In genomic region chr11:72226701-72227100, GRCh38 we compare ENCODE assay signal across 14 cellular contexts. TPM values are rescaled to one million over a fixed set of nuclear protein-coding genes. Genes with fewer than 3 reads are reported as not detected.
DNase-seq lines count a peak whose midpoint lies in the region; ATAC-seq and TF ChIP-seq lines count a peak whose summit lies in the region.
"Had no signal": no experiment of that assay in that cellular context is flagged by ENCODE, and none has a peak within 500 bp of the region (broad histone marks: within the 10 kb centered on the region; RNA-seq: fewer than 3 reads in every experiment).

No MANE protein-coding gene starts in this region.

- ATAC-seq in GM18873 (IDR thresholded peaks at IDR 0.05; ENCODE audit: low FRiP score, unreplicated experiment) (no peak), psoas muscle (no peak)
- ATAC-seq: left colon had no signal

- peak overlapping the region; percentile 96 for H3K27ac ChIP-seq in 22Rv1
- H3K27ac ChIP-seq in DOHH2 (ENCODE audit: low read depth, low read length) = no peak overlapping the region
- H3K27ac ChIP-seq in OCI-LY7 (ENCODE audit: low read depth, low read length, poor library complexity, severe bottlenecking) = no peak overlapping the region
- H3K27ac ChIP-seq in psoas muscle = no peak overlapping the region
- H3K27ac ChIP-seq in A673 (ENCODE audit: low read depth, low read length, poor library complexity, severe bottlenecking) = no peak overlapping the region
- H3K27ac ChIP-seq: ovary had no signal

- H3F3A ChIP-seq in DOHH2 (ENCODE audit: control insufficient read depth, insufficient read depth) = no peaks in the 10 kb centered on the region

- H3K79me2 ChIP-seq in DOHH2 (ENCODE audit: control insufficient read depth, low read length) (peaks cover 46% of the 10 kb centered on the region), OCI-LY7 (ENCODE audit: insufficient read depth, low read depth, low read length) (peaks cover 24% of the 10 kb centered on the region; the same call in 1 of the 2 replicates)

- no peak for DNase-seq in OCI-LY7 (ENCODE audit: low spot score)
- DNase-seq in mesothelial cell of epicardium (ENCODE audit: low spot score in 2 of 2, unreplicated experiment in 2 of 2) = no peak
- DNase-seq in T-helper 2 cell treated with Interferon-gamma antibody and Interleukin-4, amounts not matched to agents 5 μg/mL and 100 μg/mL, for 36 hours (ENCODE audit: low spot score) = no peak
- DNase-seq in psoas muscle = no peak
- no peak for DNase-seq in A673 (ENCODE audit: low spot score)
- DNase-seq: BE2C; effector memory CD4-positive, alpha-beta T cell; left colon; NCI-H446 treated with DMSO at 0.1 percent for 48 hours; ovary had no signal

- H3K4me1 Mint-ChIP-seq in mesothelial cell of epicardium = peaks cover 27% of the 10 kb centered on the region
- H3K4me1 Mint-ChIP-seq in T-helper 2 cell treated with Interferon-gamma antibody and Interleukin-4, amounts not matched to agents 5 μg/mL and 100 μg/mL, for 36 hours (ENCODE audit: low read depth) = peaks cover 20% of the 10 kb centered on the region

- no peaks in the 10 kb centered on the region for H4K20me1 ChIP-seq in DOHH2 (ENCODE audit: control insufficient read depth, insufficient read depth, low read depth, low read length)
- H4K20me1 ChIP-seq in OCI-LY7 (ENCODE audit: insufficient read depth, low read length) = no peaks in the 10 kb centered on the region

- H3K36me3 ChIP-seq in DOHH2 (ENCODE audit: control insufficient read depth, low read length) = peaks cover 64% of the 10 kb centered on the region
- H3K36me3 ChIP-seq in OCI-LY7 (ENCODE audit: insufficient read depth, low read length) = peaks cover 53% of the 10 kb centered on the region
- H3K36me3 ChIP-seq in psoas muscle (ENCODE audit: insufficient read depth in 1 of 2, low read depth in 1 of 2) = peaks cover 0 to 47% of the 10 kb centered on the region in 2 donors
- peaks cover 36% of the 10 kb centered on the region for H3K36me3 ChIP-seq in A673 (ENCODE audit: insufficient read depth, low read length, poor library complexity, severe bottlenecking)
- H3K36me3 ChIP-seq: ovary had no signal

- 74 to 80% (median 79%) methylated on average over 5 of the region's 5 CpGs for WGBS in psoas muscle, 3 donors

- H3K9me2 ChIP-seq in DOHH2 (replicated peaks; ENCODE audit: control insufficient read depth, low read length) = no peaks in the 10 kb centered on the region
- no peaks in the 10 kb centered on the region for H3K9me2 ChIP-seq in OCI-LY7 (ENCODE audit: insufficient read depth, low read length)

- peaks cover 12% of the 10 kb centered on the region for H3K36me3 Mint-ChIP-seq in mesothelial cell of epicardium
- peaks cover 18% of the 10 kb centered on the region for H3K36me3 Mint-ChIP-seq in T-helper 2 cell treated with Interferon-gamma antibody and Interleukin-4, amounts not matched to agents 5 μg/mL and 100 μg/mL, for 36 hours (ENCODE audit: low read depth)

- H3K4me1 ChIP-seq in DOHH2 (ENCODE audit: control insufficient read depth, low read length) (peaks cover 28% of the 10 kb centered on the region), OCI-LY7 (ENCODE audit: insufficient read depth, low read length, poor library complexity, severe bottlenecking) (peaks cover 35% of the 10 kb centered on the region), psoas muscle (peaks cover 16% of the 10 kb centered on the region), A673 (ENCODE audit: insufficient read depth, low read length, poor library complexity, severe bottlenecking) (peaks cover 10% of the 10 kb centered on the region)

- no peaks in the 10 kb centered on the region for H3K9me3 Mint-ChIP-seq in mesothelial cell of epicardium
- no peaks in the 10 kb centered on the region for H3K9me3 Mint-ChIP-seq in T-helper 2 cell treated with Interferon-gamma antibody and Interleukin-4, amounts not matched to agents 5 μg/mL and 100 μg/mL, for 36 hours

- H3K27me3 Mint-ChIP-seq in mesothelial cell of epicardium (ENCODE audit: low read depth) = no peaks in the 10 kb centered on the region
- no peaks in the 10 kb centered on the region for H3K27me3 Mint-ChIP-seq in T-helper 2 cell treated with Interferon-gamma antibody and Interleukin-4, amounts not matched to agents 5 μg/mL and 100 μg/mL, for 36 hours (ENCODE audit: low read depth)

- BruUV-seq in OCI-LY7 (replicated peaks; lab: Mats Ljungman, UMichigan) (no TSS peak), A673 (replicated peaks; lab: Mats Ljungman, UMichigan) (no TSS peak)

- H3K27ac Mint-ChIP-seq in mesothelial cell of epicardium = no peak overlapping the region
- no peak overlapping the region for H3K27ac Mint-ChIP-seq in T-helper 2 cell treated with Interferon-gamma antibody and Interleukin-4, amounts not matched to agents 5 μg/mL and 100 μg/mL, for 36 hours

- peak overlapping the region; percentile 15 for H3K4me3 Mint-ChIP-seq in mesothelial cell of epicardium
- no peak overlapping the region for H3K4me3 Mint-ChIP-seq in T-helper 2 cell treated with Interferon-gamma antibody and Interleukin-4, amounts not matched to agents 5 μg/mL and 100 μg/mL, for 36 hours

- H3K9me3 ChIP-seq in DOHH2 (ENCODE audit: control insufficient read depth, insufficient read depth, low read length) (no peaks in the 10 kb centered on the region), OCI-LY7 (ENCODE audit: low read length) (no peaks in the 10 kb centered on the region), psoas muscle (no peaks in the 10 kb centered on the region), A673 (ENCODE audit: low read depth, low read length, poor library complexity, severe bottlenecking) (no peaks in the 10 kb centered on the region)
- H3K9me3 ChIP-seq: BE2C, ovary had no signal

- H3K4me2 ChIP-seq in DOHH2 (ENCODE audit: low read length) = 0 out of 2 replicates have a peak overlapping the region, but pooled peaks have one; percentile 96
- peak overlapping the region; percentile 97 for H3K4me2 ChIP-seq in OCI-LY7 (ENCODE audit: low read length)

- POLR2A ChIA-PET in OCI-LY7 (lab: Charles Lee) (interaction anchor here (1.3 kb wide), 1 partner anchor 9 kb away, joined by 3 read pairs; no protein-coding TSS in a partner anchor), A673 (lab: Charles Lee; ENCODE audit: low non-redundant PET) (interaction anchor here (0.7 kb wide), 1 partner anchor 8 kb away, joined by 19 read pairs; no protein-coding TSS in a partner anchor)

- intact Hi-C loops in OCI-LY7 (cut with micrococcal nuclease; ENCODE audit: unreplicated experiment) = no loop called here
- intact Hi-C loops in psoas muscle (cut with DNase I) = no loop called here
- intact Hi-C loops in A673 (cut with micrococcal nuclease; ENCODE audit: unreplicated experiment) = no loop called here

- no peak for TF ChIP-seq CTCF in 22Rv1 (IDR thresholded peaks at IDR 0.05)
- TF ChIP-seq CTCF in DOHH2 (IDR thresholded peaks at IDR 0.05; ENCODE audit: low read depth, low read length, poor library complexity, severe bottlenecking) = no peak
- TF ChIP-seq CTCF in OCI-LY7 (conservative IDR thresholded peaks at IDR 0.05; ENCODE audit: low read length) = no peak
- no peak for TF ChIP-seq CTCF in mesothelial cell of epicardium (IDR thresholded peaks at IDR 0.05; ENCODE audit: unreplicated experiment)
- no peak for TF ChIP-seq CTCF in psoas muscle (IDR thresholded peaks at IDR 0.05)
- no peak for TF ChIP-seq CTCF in A673 (conservative IDR thresholded peaks at IDR 0.05; ENCODE audit: low read depth, low read length)

- H2AFZ ChIP-seq in OCI-LY7 (ENCODE audit: low read length) = no peak overlapping the region

- H3K4me3 ChIP-seq in DOHH2 (ENCODE audit: low read length) (no peak overlapping the region), OCI-LY7 (ENCODE audit: low read depth, low read length, poor library complexity, severe bottlenecking) (no peak overlapping the region), psoas muscle (no peak overlapping the region), A673 (ENCODE audit: low read depth, low read length, poor library complexity, severe bottlenecking) (no peak overlapping the region)
- H3K4me3 ChIP-seq: ovary had no signal

- no peaks in the 10 kb centered on the region for H3K27me3 ChIP-seq in DOHH2 (ENCODE audit: control insufficient read depth, low read length)
- H3K27me3 ChIP-seq in psoas muscle (ENCODE audit: insufficient read depth in 3 of 3, low read length in 2 of 3) = no peaks in the 10 kb centered on the region
- no peaks in the 10 kb centered on the region for H3K27me3 ChIP-seq in A673 (replicated peaks; ENCODE audit: insufficient read depth, low read depth, low read length, poor library complexity)
- H3K27me3 ChIP-seq: BE2C, ovary had no signal

- CTCF ChIA-PET in OCI-LY7 (lab: Charles Lee; ENCODE audit: unreplicated experiment) = no interaction called here
- CTCF ChIA-PET in A673 (lab: Charles Lee) = no interaction called here

RNA-seq across cellular contexts. Expression of gene INPPL1, which starts 2.1 kb away (rescaled TPM):
- 60.9 and 103 TPM in 2 replicates for total RNA-seq in OCI-LY7 (2014; rRNA removed; shearing (Covaris generic))
- 195 and 216 TPM in 2 replicates for total RNA-seq in OCI-LY7 (2022)
- total RNA-seq in mesothelial cell of epicardium = 279 to 299 TPM (median 289 TPM) in 3 replicates
- 100 to 1,000 TPM in 3 of 4 donors, 10 to 100 TPM in 1; 90.7 to 125 (median 121) TPM for total RNA-seq in psoas muscle
- polyA plus RNA-seq in psoas muscle = 10 to 100 TPM; 35.2 to 84.9 (median 60.1) TPM
- 104 and 141 TPM in 2 replicates for total RNA-seq in A673 (2021)

RNA-seq across cellular contexts. Expression of gene FOLR2, which starts 10.1 kb away (rescaled TPM):
- 13.4 and 14.4 TPM in 2 replicates for total RNA-seq in OCI-LY7 (2014; rRNA removed; shearing (Covaris generic))
- total RNA-seq in OCI-LY7 (2022) (12.8 and 14.6 TPM in 2 replicates), mesothelial cell of epicardium (not detected in 3 replicates), psoas muscle (10 to 100 TPM in 2 of 4 donors, 1 to 10 TPM in 2; 5.3 to 14.2 (median 9.4) TPM), A673 (2021) (not detected in 2 replicates)
- polyA plus RNA-seq in psoas muscle = 1 to 10 TPM; 2.9 to 4.5 (median 4.5) TPM
- total RNA-seq: glomerular endothelial cell had no signal

RNA-seq across cellular contexts. Expression of gene PHOX2A, which starts 17.3 kb away (rescaled TPM):
- total RNA-seq in OCI-LY7 (2014; rRNA removed; shearing (Covaris generic)) = not detected in 2 replicates
- not detected in 2 replicates for total RNA-seq in OCI-LY7 (2022)
- total RNA-seq in mesothelial cell of epicardium = not detected in 3 replicates
- not detected for total RNA-seq in psoas muscle
- polyA plus RNA-seq in psoas muscle = under 1 TPM in 1 of 3 donors, not detected in 2; 0.07 TPM
- total RNA-seq in A673 (2021) = not detected in 2 replicates
- total RNA-seq: glomerular endothelial cell, ovary had no signal
- polyA plus RNA-seq: ovary had no signal

RNA-seq across cellular contexts. Expression of gene FOLR1, which starts 34.8 kb away (rescaled TPM):
- not detected in 2 replicates for total RNA-seq in OCI-LY7 (2014; rRNA removed; shearing (Covaris generic))
- total RNA-seq in OCI-LY7 (2022) (not detected in 2 replicates), mesothelial cell of epicardium (0.44 to 1.0 TPM (median 0.47 TPM) in 3 replicates), psoas muscle (under 1 TPM in 2 of 4 donors, not detected in 2; 0.22 to 0.36 TPM), A673 (2021) (not detected in 2 replicates)
- polyA plus RNA-seq in psoas muscle = not detected
- total RNA-seq: glomerular endothelial cell, left colon had no signal
